1 cellular context compared by ENCODE assay signal in the genomic region with DNA sequence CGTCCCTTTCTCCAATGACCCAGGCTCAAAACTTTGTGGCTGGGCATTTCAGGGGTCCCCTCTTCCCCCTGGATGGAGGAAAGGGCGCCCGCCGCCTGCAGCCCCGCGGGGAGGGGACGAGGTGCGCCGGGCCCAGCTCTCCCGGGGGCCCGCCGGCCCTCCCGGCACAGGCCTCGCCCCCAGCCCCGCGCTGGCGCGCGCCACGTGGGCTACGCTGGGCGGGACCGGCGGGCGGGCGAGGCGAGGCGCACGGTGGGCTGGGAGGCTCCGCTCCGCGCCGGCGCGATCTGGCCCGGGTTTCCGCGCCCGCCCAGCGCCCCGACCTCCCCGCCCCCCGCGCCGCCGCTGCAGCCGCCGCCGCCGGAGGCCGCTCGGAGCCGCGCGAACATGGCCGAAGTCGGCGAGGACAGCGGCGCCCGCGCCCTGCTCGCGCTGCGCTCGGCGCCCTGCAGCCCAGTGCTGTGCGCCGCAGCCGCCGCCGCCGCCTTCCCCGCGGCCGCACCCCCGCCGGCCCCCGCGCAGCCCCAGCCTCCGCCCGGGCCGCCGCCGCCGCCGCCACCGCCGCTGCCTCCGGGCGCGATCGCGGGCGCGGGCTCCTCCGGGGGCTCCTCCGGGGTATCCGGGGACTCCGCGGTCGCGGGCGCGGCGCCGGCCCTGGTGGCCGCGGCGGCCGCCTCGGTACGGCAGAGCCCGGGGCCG.
A peak's percentile ranks its signal among the peaks of the same experiment; 100 is the strongest.
TF ChIP-seq lines count a peak whose summit lies in the region.

Gene FOXK1 (plus strand): TSS at position 374 of the 699 bp plus-strand sequence. CDS start 14 bp downstream, at position 388.

TF ChIP-seq in HepG2, 621 proteins besides CTCF, POLR2A, EP300 and RAD21 (continued from another document and continues in another):
- TF ChIP-seq, protein P1, sequence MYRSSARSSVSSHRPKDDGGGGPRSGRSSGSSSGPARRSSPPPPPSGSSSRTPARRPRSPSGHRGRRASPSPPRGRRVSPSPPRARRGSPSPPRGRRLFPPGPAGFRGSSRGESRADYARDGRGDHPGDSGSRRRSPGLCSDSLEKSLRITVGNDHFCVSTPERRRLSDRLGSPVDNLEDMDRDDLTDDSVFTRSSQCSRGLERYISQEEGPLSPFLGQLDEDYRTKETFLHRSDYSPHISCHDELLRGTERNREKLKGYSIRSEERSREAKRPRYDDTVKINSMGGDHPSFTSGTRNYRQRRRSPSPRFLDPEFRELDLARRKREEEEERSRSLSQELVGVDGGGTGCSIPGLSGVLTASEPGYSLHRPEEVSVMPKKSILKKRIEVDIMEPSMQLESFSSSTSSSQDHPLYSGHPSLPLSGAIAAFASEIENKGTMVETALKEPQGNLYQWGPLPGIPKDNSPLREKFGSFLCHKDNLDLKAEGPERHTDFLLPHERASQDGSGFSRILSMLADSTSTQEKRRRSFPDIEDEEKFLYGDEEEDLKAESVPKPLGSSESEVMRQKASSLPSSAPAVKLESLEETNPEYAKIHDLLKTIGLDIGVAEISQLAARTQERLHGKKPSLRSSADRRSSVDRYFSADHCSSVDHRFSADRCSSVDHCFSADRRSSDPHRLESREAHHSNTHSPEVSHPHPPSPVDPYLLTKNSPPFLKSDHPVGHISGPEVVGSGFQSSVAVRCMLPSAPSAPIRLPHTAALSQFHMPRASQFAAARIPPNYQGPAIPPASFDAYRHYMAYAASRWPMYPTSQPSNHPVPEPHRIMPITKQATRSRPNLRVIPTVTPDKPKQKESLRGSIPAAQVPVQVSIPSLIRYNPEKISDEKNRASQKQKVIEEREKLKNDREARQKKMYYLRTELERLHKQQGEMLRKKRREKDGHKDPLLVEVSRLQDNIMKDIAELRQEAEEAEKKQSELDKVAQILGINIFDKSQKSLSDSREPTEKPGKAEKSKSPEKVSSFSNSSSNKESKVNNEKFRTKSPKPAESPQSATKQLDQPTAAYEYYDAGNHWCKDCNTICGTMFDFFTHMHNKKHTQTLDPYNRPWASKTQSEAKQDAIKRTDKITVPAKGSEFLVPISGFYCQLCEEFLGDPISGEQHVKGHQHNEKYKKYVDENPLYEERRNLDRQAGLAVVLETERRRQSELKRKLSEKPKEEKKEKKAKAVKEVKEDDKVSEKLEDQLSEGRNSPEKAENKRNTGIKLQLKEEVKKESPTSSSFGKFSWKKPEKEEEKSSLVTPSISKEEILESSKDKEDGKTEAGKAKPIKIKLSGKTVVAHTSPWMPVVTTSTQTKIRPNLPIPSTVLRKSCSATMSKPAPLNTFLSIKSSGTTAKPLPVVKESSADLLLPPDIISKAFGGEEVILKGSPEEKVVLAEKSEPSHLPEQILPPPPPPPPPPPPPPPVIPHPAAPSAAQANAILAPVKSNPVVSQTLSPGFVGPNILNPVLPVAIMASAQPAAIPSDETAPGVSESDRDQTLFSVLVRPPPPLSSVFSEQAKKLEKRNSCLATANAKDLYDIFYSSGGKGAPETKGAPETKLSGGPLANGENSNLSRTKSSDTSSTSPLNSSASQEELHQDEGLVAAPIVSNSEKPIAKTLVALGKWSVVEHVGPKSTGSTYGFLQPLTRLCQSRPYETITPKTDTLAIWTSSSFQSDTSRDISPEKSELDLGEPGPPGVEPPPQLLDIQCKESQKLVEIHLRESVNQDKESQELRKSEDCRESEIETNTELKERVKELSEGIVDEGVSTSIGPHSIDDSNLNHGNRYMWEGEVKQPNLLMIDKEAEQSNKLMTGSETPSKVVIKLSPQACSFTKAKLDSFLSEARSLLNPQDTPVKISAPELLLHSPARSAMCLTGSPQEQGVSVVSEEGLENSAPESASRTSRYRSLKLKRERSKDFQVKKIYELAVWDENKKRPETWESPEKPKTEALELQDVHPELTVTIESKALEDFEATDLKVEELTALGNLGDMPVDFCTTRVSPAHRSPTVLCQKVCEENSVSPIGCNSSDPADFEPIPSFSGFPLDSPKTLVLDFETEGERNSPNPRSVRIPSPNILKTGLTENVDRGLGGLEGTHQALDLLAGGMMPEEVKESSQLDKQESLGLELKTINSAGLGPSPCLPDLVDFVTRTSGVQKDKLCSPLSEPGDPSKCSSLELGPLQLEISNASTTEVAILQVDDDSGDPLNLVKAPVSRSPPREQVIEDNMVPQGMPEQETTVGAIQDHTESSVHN (CRISPR knock-in tag; IDR thresholded peaks at IDR 0.05): no peak
- TF ChIP-seq MAZ (IDR thresholded peaks at IDR 0.05; ENCODE audit: borderline replicate concordance, low read depth, low read length) (no peak), MAZ (CRISPR knock-in tag; IDR thresholded peaks at IDR 0.05; ENCODE audit: low read depth) (peak; percentile 84; the same call in 1 of the 2 replicates), NR2F2 (IDR thresholded peaks at IDR 0.05; ENCODE audit: borderline replicate concordance, low read depth) (no peak), ZNF780A (CRISPR knock-in tag; IDR thresholded peaks at IDR 0.05) (no peak), U2AF2 (IDR thresholded peaks at IDR 0.05; ENCODE audit: low read depth, low read length) (no peak), STAT5B (CRISPR knock-in tag; IDR thresholded peaks at IDR 0.05) (no peak), ZNF451 (CRISPR knock-in tag; IDR thresholded peaks at IDR 0.05) (0 out of 2 replicates have a peak, but pooled peaks have one; percentile 56), BCL6 (CRISPR knock-in tag; IDR thresholded peaks at IDR 0.05) (no peak), HNF4G (IDR thresholded peaks at IDR 0.05; ENCODE audit: borderline replicate concordance, low read depth, low read length) (no peak), HNF4G (CRISPR knock-in tag; IDR thresholded peaks at IDR 0.05; ENCODE audit: borderline replicate concordance, low read depth) (no peak), ZHX1 (CRISPR knock-in tag; IDR thresholded peaks at IDR 0.05; ENCODE audit: low read depth) (no peak), CHCHD3 (CRISPR knock-in tag; IDR thresholded peaks at IDR 0.05) (no peak), RXRA (CRISPR knock-in tag; IDR thresholded peaks at IDR 0.05) (no peak), NR2F6 (IDR thresholded peaks at IDR 0.05) (no peak), NR2F6 (CRISPR knock-in tag; IDR thresholded peaks at IDR 0.05) (no peak), ZMAT5 (CRISPR knock-in tag; IDR thresholded peaks at IDR 0.05; ENCODE audit: borderline replicate concordance, low read depth) (no peak), FOXJ3 (CRISPR knock-in tag; IDR thresholded peaks at IDR 0.05; ENCODE audit: borderline replicate concordance) (no peak), ZNF746 (CRISPR knock-in tag; IDR thresholded peaks at IDR 0.05) (no peak; the same call in 1 of the 2 replicates)
- TF ChIP-seq, protein P2, sequence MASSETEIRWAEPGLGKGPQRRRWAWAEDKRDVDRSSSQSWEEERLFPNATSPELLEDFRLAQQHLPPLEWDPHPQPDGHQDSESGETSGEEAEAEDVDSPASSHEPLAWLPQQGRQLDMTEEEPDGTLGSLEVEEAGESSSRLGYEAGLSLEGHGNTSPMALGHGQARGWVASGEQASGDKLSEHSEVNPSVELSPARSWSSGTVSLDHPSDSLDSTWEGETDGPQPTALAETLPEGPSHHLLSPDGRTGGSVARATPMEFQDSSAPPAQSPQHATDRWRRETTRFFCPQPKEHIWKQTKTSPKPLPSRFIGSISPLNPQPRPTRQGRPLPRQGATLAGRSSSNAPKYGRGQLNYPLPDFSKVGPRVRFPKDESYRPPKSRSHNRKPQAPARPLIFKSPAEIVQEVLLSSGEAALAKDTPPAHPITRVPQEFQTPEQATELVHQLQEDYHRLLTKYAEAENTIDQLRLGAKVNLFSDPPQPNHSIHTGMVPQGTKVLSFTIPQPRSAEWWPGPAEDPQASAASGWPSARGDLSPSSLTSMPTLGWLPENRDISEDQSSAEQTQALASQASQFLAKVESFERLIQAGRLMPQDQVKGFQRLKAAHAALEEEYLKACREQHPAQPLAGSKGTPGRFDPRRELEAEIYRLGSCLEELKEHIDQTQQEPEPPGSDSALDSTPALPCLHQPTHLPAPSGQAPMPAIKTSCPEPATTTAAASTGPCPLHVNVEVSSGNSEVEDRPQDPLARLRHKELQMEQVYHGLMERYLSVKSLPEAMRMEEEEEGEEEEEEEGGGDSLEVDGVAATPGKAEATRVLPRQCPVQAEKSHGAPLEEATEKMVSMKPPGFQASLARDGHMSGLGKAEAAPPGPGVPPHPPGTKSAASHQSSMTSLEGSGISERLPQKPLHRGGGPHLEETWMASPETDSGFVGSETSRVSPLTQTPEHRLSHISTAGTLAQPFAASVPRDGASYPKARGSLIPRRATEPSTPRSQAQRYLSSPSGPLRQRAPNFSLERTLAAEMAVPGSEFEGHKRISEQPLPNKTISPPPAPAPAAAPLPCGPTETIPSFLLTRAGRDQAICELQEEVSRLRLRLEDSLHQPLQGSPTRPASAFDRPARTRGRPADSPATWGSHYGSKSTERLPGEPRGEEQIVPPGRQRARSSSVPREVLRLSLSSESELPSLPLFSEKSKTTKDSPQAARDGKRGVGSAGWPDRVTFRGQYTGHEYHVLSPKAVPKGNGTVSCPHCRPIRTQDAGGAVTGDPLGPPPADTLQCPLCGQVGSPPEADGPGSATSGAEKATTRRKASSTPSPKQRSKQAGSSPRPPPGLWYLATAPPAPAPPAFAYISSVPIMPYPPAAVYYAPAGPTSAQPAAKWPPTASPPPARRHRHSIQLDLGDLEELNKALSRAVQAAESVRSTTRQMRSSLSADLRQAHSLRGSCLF (CRISPR knock-in tag; IDR thresholded peaks at IDR 0.05; ENCODE audit: borderline replicate concordance): no peak
- TF ChIP-seq, protein P3, sequence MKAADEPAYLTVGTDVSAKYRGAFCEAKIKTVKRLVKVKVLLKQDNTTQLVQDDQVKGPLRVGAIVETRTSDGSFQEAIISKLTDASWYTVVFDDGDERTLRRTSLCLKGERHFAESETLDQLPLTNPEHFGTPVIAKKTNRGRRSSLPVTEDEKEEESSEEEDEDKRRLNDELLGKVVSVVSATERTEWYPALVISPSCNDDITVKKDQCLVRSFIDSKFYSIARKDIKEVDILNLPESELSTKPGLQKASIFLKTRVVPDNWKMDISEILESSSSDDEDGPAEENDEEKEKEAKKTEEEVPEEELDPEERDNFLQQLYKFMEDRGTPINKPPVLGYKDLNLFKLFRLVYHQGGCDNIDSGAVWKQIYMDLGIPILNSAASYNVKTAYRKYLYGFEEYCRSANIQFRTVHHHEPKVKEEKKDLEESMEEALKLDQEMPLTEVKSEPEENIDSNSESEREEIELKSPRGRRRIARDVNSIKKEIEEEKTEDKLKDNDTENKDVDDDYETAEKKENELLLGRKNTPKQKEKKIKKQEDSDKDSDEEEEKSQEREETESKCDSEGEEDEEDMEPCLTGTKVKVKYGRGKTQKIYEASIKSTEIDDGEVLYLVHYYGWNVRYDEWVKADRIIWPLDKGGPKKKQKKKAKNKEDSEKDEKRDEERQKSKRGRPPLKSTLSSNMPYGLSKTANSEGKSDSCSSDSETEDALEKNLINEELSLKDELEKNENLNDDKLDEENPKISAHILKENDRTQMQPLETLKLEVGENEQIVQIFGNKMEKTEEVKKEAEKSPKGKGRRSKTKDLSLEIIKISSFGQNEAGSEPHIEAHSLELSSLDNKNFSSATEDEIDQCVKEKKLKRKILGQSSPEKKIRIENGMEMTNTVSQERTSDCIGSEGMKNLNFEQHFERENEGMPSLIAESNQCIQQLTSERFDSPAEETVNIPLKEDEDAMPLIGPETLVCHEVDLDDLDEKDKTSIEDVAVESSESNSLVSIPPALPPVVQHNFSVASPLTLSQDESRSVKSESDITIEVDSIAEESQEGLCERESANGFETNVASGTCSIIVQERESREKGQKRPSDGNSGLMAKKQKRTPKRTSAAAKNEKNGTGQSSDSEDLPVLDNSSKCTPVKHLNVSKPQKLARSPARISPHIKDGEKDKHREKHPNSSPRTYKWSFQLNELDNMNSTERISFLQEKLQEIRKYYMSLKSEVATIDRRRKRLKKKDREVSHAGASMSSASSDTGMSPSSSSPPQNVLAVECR (CRISPR knock-in tag; IDR thresholded peaks at IDR 0.05; ENCODE audit: borderline replicate concordance): peak; percentile 47; the same call in 1 of the 2 replicates
